In the genomic region with DNA sequence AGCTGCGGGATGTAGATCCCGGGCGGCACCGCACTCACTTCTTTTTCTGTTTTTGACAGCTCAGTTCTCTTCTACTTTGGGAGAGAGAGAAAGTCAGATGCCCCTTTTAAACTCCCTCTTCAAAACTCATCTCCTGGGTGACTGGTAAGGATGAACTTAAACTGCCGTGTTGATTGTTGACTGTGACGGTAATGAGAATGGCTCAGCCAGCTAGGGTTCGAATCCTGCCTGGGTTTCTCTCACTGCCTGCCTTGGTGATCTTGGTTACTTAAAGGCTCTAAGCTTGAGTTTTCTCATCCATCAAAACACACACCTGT, we compare ENCODE assay signal across 8 cellular contexts. TPM values are rescaled to one million over a fixed set of nuclear protein-coding genes. Genes with fewer than 3 reads are reported as not detected.
DNase-seq lines count a peak whose midpoint lies in the region; ATAC-seq, FAIRE-seq and TF ChIP-seq lines count a peak whose summit lies in the region.

No MANE protein-coding gene starts in this region.

- H3K27me3 Mint-ChIP-seq in CD4-positive, CD25-positive, alpha-beta regulatory T cell: peaks cover 4% of the 10 kb centered on the region
- no peaks in the 10 kb centered on the region for H3K27me3 Mint-ChIP-seq in T-helper 17 cell

- no peak overlapping the region for H3K27ac ChIP-seq in CD4-positive, CD25-positive, alpha-beta regulatory T cell (ENCODE audit: insufficient read depth, low read length, poor library complexity, severe bottlenecking)

- H3K27me3 ChIP-seq in CD4-positive, CD25-positive, alpha-beta regulatory T cell (ENCODE audit: control insufficient read depth, insufficient read depth, low read length): no peaks in the 10 kb centered on the region

- H3K36me3 ChIP-seq in CD4-positive, CD25-positive, alpha-beta regulatory T cell (ENCODE audit: control insufficient read depth, insufficient read depth, low read length): no peaks in the 10 kb centered on the region

- TF ChIP-seq POLR2A in H54 (IDR thresholded peaks at IDR 0.05; ENCODE audit: low read depth, low read length): no peak

- peak overlapping the region; percentile 89 to 98 (median 92) for H3K4me3 Mint-ChIP-seq in CD4-positive, CD25-positive, alpha-beta regulatory T cell
- H3K4me3 Mint-ChIP-seq in T-helper 17 cell: peak overlapping the region; percentile 95

- H3K9me3 Mint-ChIP-seq in CD4-positive, CD25-positive, alpha-beta regulatory T cell: no peaks in the 10 kb centered on the region

- peak; percentile 78 for FAIRE-seq in H54 (lab: Jason Lieb, UNC)

- TF ChIP-seq CTCF in foreskin fibroblast (IDR thresholded peaks at IDR 0.05; ENCODE audit: low read depth, low read length): no peak

- DNase-seq in CD4-positive, CD25-positive, alpha-beta regulatory T cell: peak in 2 of 3 donors; percentile 28 to 49
- DNase-seq in H54 (ENCODE audit: insufficient read length, low spot score): no peak
- DNase-seq in T-helper 17 cell: no peak
- no peak for DNase-seq in foreskin fibroblast
- DNase-seq in renal cortical epithelial cell (ENCODE audit: low read depth): peak; percentile 12
- DNase-seq in AG08395 (ENCODE audit: low spot score): no peak
- DNase-seq in NCI-H446 (lab: John Stamatoyannopoulos, UW): no peak

- no peak for ATAC-seq in CD4-positive, CD25-positive, alpha-beta regulatory T cell (ENCODE audit: low read depth in 2 of 2)
- ATAC-seq in T-helper 17 cell (no peak), HG03280 (IDR thresholded peaks at IDR 0.05; ENCODE audit: unreplicated experiment) (no peak)

- H3K36me3 Mint-ChIP-seq in CD4-positive, CD25-positive, alpha-beta regulatory T cell: no peaks in the 10 kb centered on the region
- H3K36me3 Mint-ChIP-seq in T-helper 17 cell (ENCODE audit: low read depth): peaks cover 3% of the 10 kb centered on the region

- H3K4me3 ChIP-seq in CD4-positive, CD25-positive, alpha-beta regulatory T cell (ENCODE audit: low read depth, low read length): peak overlapping the region; percentile 80
- H3K4me3 ChIP-seq in foreskin fibroblast (ENCODE audit: low read depth in 1 of 2, low read length in 2 of 2): peak overlapping the region; percentile 56 to 93

- peak overlapping the region; percentile 10 to 92 (median 90) for H3K27ac Mint-ChIP-seq in CD4-positive, CD25-positive, alpha-beta regulatory T cell
- peak overlapping the region; percentile 74 for H3K27ac Mint-ChIP-seq in T-helper 17 cell

- no peaks in the 10 kb centered on the region for H3K9me3 ChIP-seq in CD4-positive, CD25-positive, alpha-beta regulatory T cell (ENCODE audit: control insufficient read depth in 2 of 2, low read length in 2 of 2)
- no peaks in the 10 kb centered on the region for H3K9me3 ChIP-seq in T-helper 17 cell (ENCODE audit: control insufficient read depth, low read length, poor library complexity, severe bottlenecking)

- H3K4me1 ChIP-seq in CD4-positive, CD25-positive, alpha-beta regulatory T cell (ENCODE audit: control insufficient read depth, insufficient read depth, low read length, poor library complexity, severe bottlenecking): peaks cover 25% of the 10 kb centered on the region

- peaks cover 8 to 46% (median 43%) of the 10 kb centered on the region in 4 donors for H3K4me1 Mint-ChIP-seq in CD4-positive, CD25-positive, alpha-beta regulatory T cell
- H3K4me1 Mint-ChIP-seq in T-helper 17 cell: peaks cover 35% of the 10 kb centered on the region

RNA-seq across cellular contexts. Expression of a gene that starts 0.7 kb away (rescaled TPM):
- 14.0 TPM for total RNA-seq in CD4-positive, CD25-positive, alpha-beta regulatory T cell
- polyA plus RNA-seq in CD4-positive, CD25-positive, alpha-beta regulatory T cell: 10 to 100 TPM; 17.9 to 25.0 (median 22.2) TPM
- total RNA-seq in T-helper 17 cell (1 to 10 TPM; 6.5 to 7.5 TPM), renal cortical epithelial cell (18.7 and 36.8 TPM in 2 replicates)

Comparison
In these comparisons a context has a peak if more than half of its experiments do, and no peak if none do; other contexts are left out.
1. DNase-seq: peak in CD4-positive, CD25-positive, alpha-beta regulatory T cell (2 of 3) and renal cortical epithelial cell (single experiment); none in H54 (single experiment), T-helper 17 cell (0 of 3), foreskin fibroblast (0 of 2), AG08395 (single experiment) and NCI-H446 (0 of 2).